ENCODE assay signal across 8 cellular contexts in genomic region chr2:143284087-143284675, GRCh38.
DNase-seq lines count a peak whose midpoint lies in the region; ATAC-seq and TF ChIP-seq lines count a peak whose summit lies in the region.

No MANE protein-coding gene starts in this region.

- H3K27me3 ChIP-seq in Karpas-422 (ENCODE audit: low read length) (no peaks in the 10 kb centered on the region), WERI-Rb-1 (ENCODE audit: insufficient read depth, low read depth, severe bottlenecking) (no peaks in the 10 kb centered on the region)

- no peaks in the 10 kb centered on the region for H3K79me2 ChIP-seq in Karpas-422 (ENCODE audit: low read length)

- H3K27ac ChIP-seq in Karpas-422 (ENCODE audit: low read length) (no peak overlapping the region), WERI-Rb-1 (no peak overlapping the region)

- no peaks in the 10 kb centered on the region for H3K9me2 ChIP-seq in Karpas-422 (replicated peaks; ENCODE audit: insufficient read depth, low read length)

- H3K4me2 ChIP-seq in Karpas-422 (ENCODE audit: low read depth, low read length, poor library complexity, severe bottlenecking): no peak overlapping the region

- H3K9me3 ChIP-seq in Karpas-422 (ENCODE audit: low read length) (no peaks in the 10 kb centered on the region), WERI-Rb-1 (ENCODE audit: severe bottlenecking) (no peaks in the 10 kb centered on the region)

- DNase-seq in SHP77 (lab: John Stamatoyannopoulos, UW): peak; percentile 4 to 27
- no peak for DNase-seq in SHP77 treated with DMSO at 0.1 percent for 48 hours (lab: John Stamatoyannopoulos, UW)
- DNase-seq in Karpas-422: peak; percentile 84
- DNase-seq in WERI-Rb-1: peak; percentile 25
- peak; percentile 46 for DNase-seq in fibroblast of villous mesenchyme (ENCODE audit: low read depth)
- DNase-seq in stimulated activated CD4-positive, alpha-beta T cell treated with anti-CD3 and anti-CD28 coated beads, Interleukin-4, amount 100 ng/mL, for 24 hours: peak; percentile 45
- DNase-seq in DMS79 (lab: John Stamatoyannopoulos, UW): no peak

- ATAC-seq in GM19455 (IDR thresholded peaks at IDR 0.05; ENCODE audit: unreplicated experiment): peak; percentile 69

- H3K9ac ChIP-seq in Karpas-422 (ENCODE audit: low read length): no peak overlapping the region

- H3K4me1 ChIP-seq in Karpas-422 (ENCODE audit: low read length): peaks cover 4% of the 10 kb centered on the region

- H3K36me3 ChIP-seq in Karpas-422 (ENCODE audit: insufficient read depth, low read length): no peaks in the 10 kb centered on the region
- H3K36me3 ChIP-seq in WERI-Rb-1: no peaks in the 10 kb centered on the region

- H2AFZ ChIP-seq in Karpas-422 (ENCODE audit: low read length): no peak overlapping the region

- no peaks in the 10 kb centered on the region for H4K20me1 ChIP-seq in Karpas-422 (ENCODE audit: insufficient read depth, low read depth, low read length)

- H3K4me3 ChIP-seq in Karpas-422 (ENCODE audit: low read length) (no peak overlapping the region), WERI-Rb-1 (ENCODE audit: low read depth, low read length) (no peak overlapping the region), fibroblast of villous mesenchyme (ENCODE audit: low read depth, low read length) (no peak overlapping the region)

- TF ChIP-seq CTCF in WERI-Rb-1 (IDR thresholded peaks at IDR 0.05; ENCODE audit: low read depth, low read length) (peak; percentile 76), fibroblast of villous mesenchyme (IDR thresholded peaks at IDR 0.05; ENCODE audit: insufficient read depth, low read depth, low read length) (peak; percentile 83)

Comparison
In these comparisons a context has a peak if more than half of its experiments do, and no peak if none do; other contexts are left out.
1. DNase-seq: peak in SHP77 (2 of 2), Karpas-422 (single experiment), WERI-Rb-1 (single experiment), fibroblast of villous mesenchyme (single experiment) and stimulated activated CD4-positive, alpha-beta T cell treated with anti-CD3 and anti-CD28 coated beads, Interleukin-4, amount 100 ng/mL, for 24 hours (single experiment); none in SHP77 treated with DMSO at 0.1 percent for 48 hours (single experiment) and DMS79 (single experiment).